In genomic region chr11:116240661-116241060, GRCh38 we compare ENCODE assay signal across 15 cellular contexts.
"Had no signal": no experiment of that assay in that cellular context is flagged by ENCODE, and none has a peak within 500 bp of the region (broad histone marks: within the 10 kb centered on the region; RNA-seq: fewer than 3 reads in every experiment).

No MANE protein-coding gene starts in this region.

- H3K36me3 ChIP-seq: adrenal gland had no signal

- H3K9me3 ChIP-seq: adrenal gland had no signal

- H3K27ac ChIP-seq: adrenal gland had no signal

- DNase-seq: activated CD4-positive, alpha-beta T cell treated with anti-CD3 and anti-CD28 coated beads, Interleukin-2, amount 10 ng/mL, durations not matched to agents 7 days and 5 days; activated CD4-positive, CD25-positive, alpha-beta regulatory T cell; activated naive CD4-positive, alpha-beta T cell treated with anti-CD3 and anti-CD28 coated beads, Interleukin-2, amount 50 U/mL, for 16 hours; activated T-cell treated with anti-CD3 and anti-CD28 coated beads for 4 hours; adrenal gland; central memory CD4-positive, alpha-beta T cell; effector memory CD4-positive, alpha-beta T cell; immature natural killer cell; nephron progenitor cell; stimulated activated CD4-positive, alpha-beta T cell treated with anti-CD3 and anti-CD28 coated beads, Interleukin-15, amount 100 ng/mL, for 24 hours; stimulated activated CD4-positive, alpha-beta T cell treated with anti-CD3 and anti-CD28 coated beads, Interleukin-4, amount 100 ng/mL, for 24 hours; stimulated activated naive CD8-positive, alpha-beta T cell treated with anti-CD3 and anti-CD28 coated beads, Interleukin-15, amount 100 ng/mL, for 72 hours; T-helper 2 cell had no signal

- H3K4me3 ChIP-seq: adrenal gland had no signal

- ATAC-seq: activated T-helper 17 cell treated with anti-CD3 and anti-CD28 coated beads, Interleukin-2, amount 50 U/mL, for 72 hours; left lobe of liver; stimulated activated naive CD8-positive, alpha-beta T cell treated with anti-CD3 and anti-CD28 coated beads, Interleukin-15, amount 100 ng/mL, for 72 hours had no signal

- H3K27me3 ChIP-seq: adrenal gland had no signal

- H3K4me1 ChIP-seq: adrenal gland had no signal
